ENCODE assay signal across 30 cellular contexts in the genomic region with DNA sequence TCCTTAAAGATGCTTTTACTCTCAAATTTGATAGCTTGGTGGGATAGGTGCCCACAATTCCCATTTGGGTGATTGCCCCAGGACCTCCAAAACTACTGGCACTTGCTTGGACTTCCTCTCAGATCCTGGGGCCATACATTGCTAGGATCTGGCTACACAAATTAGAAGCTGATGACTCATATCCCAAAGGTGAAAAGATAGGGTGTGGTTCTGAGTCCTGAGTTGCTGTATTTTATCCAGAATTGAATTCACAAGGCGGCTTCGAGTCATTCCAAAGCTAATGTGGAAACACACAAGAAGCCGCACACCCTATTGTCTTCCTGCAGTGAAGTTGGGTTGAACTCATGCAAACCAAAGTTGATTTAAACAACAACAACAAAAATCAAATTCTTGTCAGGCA. TPM values are rescaled to one million over a fixed set of nuclear protein-coding genes. Genes with fewer than 3 reads are reported as not detected.
DNase-seq lines count a peak whose midpoint lies in the region; ATAC-seq and TF ChIP-seq lines count a peak whose summit lies in the region.
"Had no signal": no experiment of that assay in that cellular context is flagged by ENCODE, and none has a peak within 500 bp of the region (broad histone marks: within the 10 kb centered on the region; RNA-seq: fewer than 3 reads in every experiment).

No MANE protein-coding gene starts in this region.

- in situ Hi-C loops in GM23248 (cut with MboI), result no loop called here

- H3K9me3 ChIP-seq in GM23248 (ENCODE audit: low read depth) (no peaks in the 10 kb centered on the region), RWPE2 (ENCODE audit: severe bottlenecking) (no peaks in the 10 kb centered on the region), esophagus (ENCODE audit: control insufficient read depth in 2 of 2, insufficient read depth in 1 of 2, low read depth in 1 of 2, low read length in 1 of 2) (no peaks in the 10 kb centered on the region)
- H3K9me3 ChIP-seq: body of pancreas, gastrocnemius medialis, Peyer's patch, prostate gland, sigmoid colon, thoracic aorta had no signal

- H3K27me3 Mint-ChIP-seq in nephron (ENCODE audit: low read depth), result no peaks in the 10 kb centered on the region
- peaks cover 10% of the 10 kb centered on the region for H3K27me3 Mint-ChIP-seq in activated CD4-positive, alpha-beta T cell treated with anti-CD3 and anti-CD28 coated beads, Interleukin-2, amount 10 ng/mL, durations not matched to agents 24 days and 14 days

- no peaks in the 10 kb centered on the region for H3K9me3 Mint-ChIP-seq in nephron
- no peaks in the 10 kb centered on the region for H3K9me3 Mint-ChIP-seq in activated CD4-positive, alpha-beta T cell treated with anti-CD3 and anti-CD28 coated beads, Interleukin-2, amount 10 ng/mL, durations not matched to agents 24 days and 14 days
- H3K9me3 Mint-ChIP-seq: T-helper 1 cell treated with Interleukin-12 subunit alpha and Interleukin-12 subunit beta and Interleukin-4 antibody, amounts not matched to agents 30 μg/mL and 1 μg/mL, for 36 hours had no signal

- H3K4me1 ChIP-seq in GM23248 (ENCODE audit: insufficient read depth) (peaks cover 57% of the 10 kb centered on the region), RWPE2 (ENCODE audit: insufficient read depth, poor library complexity, severe bottlenecking) (peaks cover 6% of the 10 kb centered on the region), esophagus (ENCODE audit: control insufficient read depth in 2 of 2, insufficient read depth in 2 of 2, low read length in 1 of 2) (no peaks in the 10 kb centered on the region)
- H3K4me1 ChIP-seq: body of pancreas had no signal

- no peak overlapping the region for H2AFZ ChIP-seq in GM23248
- H2AFZ ChIP-seq: hepatocyte had no signal

- H3K9ac ChIP-seq in GM23248, result peak overlapping the region; percentile 90

- H3K79me2 ChIP-seq in GM23248 (ENCODE audit: insufficient read depth), result no peaks in the 10 kb centered on the region
- H3K79me2 ChIP-seq: hepatocyte had no signal

- no peaks in the 10 kb centered on the region; the same call in 1 of the 2 replicates for H3K9me2 ChIP-seq in GM23248 (ENCODE audit: insufficient read depth)

- H3F3A ChIP-seq in GM23248 (ENCODE audit: insufficient read depth), result peaks cover 63% of the 10 kb centered on the region

- peak overlapping the region; percentile 99 for H3K27ac ChIP-seq in GM23248
- H3K27ac ChIP-seq in RWPE2 (ENCODE audit: poor library complexity, severe bottlenecking), result no peak overlapping the region
- peak overlapping the region; percentile 74 to 82 for H3K27ac ChIP-seq in esophagus (ENCODE audit: low read depth in 2 of 2, low read length in 1 of 2)
- H3K27ac ChIP-seq: body of pancreas, gastrocnemius medialis, hepatocyte, HL-60, Peyer's patch, prostate gland, sigmoid colon, thoracic aorta had no signal

- ATAC-seq in RWPE2 (ENCODE audit: low read depth), result peak; percentile 61
- ATAC-seq: body of pancreas, gastrocnemius medialis, left lobe of liver had no signal

- no peaks in the 10 kb centered on the region for H3K36me3 Mint-ChIP-seq in nephron (ENCODE audit: low read depth)
- H3K36me3 Mint-ChIP-seq in activated CD4-positive, alpha-beta T cell treated with anti-CD3 and anti-CD28 coated beads, Interleukin-2, amount 10 ng/mL, durations not matched to agents 24 days and 14 days (ENCODE audit: low read depth), result no peaks in the 10 kb centered on the region
- H3K36me3 Mint-ChIP-seq: CD14-positive monocyte had no signal

- peak; percentile 70 for DNase-seq in GM23248
- no peak for DNase-seq in RWPE2 (ENCODE audit: low spot score)
- no peak for DNase-seq in GM19240 (ENCODE audit: insufficient read length, low spot score)
- no peak for DNase-seq in activated CD4-positive, alpha-beta T cell treated with anti-CD3 and anti-CD28 coated beads, Interleukin-2, amount 10 ng/mL, durations not matched to agents 24 days and 14 days
- DNase-seq in ecto neural progenitor cell (ENCODE audit: low spot score), result no peak
- DNase-seq in OCI-M2 (lab: John Stamatoyannopoulos, UW; ENCODE audit: unreplicated experiment), result no peak
- DNase-seq: activated CD8-positive, alpha-beta memory T cell treated with anti-CD3 and anti-CD28 coated beads for 24 hours; activated effector memory CD4-positive, alpha-beta T cell treated with anti-CD3 and anti-CD28 coated beads, Interleukin-2, amount 50 U/mL, for 16 hours; activated T-cell treated with anti-CD3 and anti-CD28 coated beads, Interleukin-2, amount 50 U/mL, for 1 hour; body of pancreas; DND-41; gastrocnemius medialis; mesendoderm; NCI-H1092 treated with DMSO at 0.1 percent for 48 hours; NCI-H1930; NCI-H526; NK-92 treated with Interleukin-12 subunit alpha and Interleukin-12 subunit beta, amount 100 ng/mL, for 24 hours; Peyer's patch; sigmoid colon; stimulated activated CD4-positive, alpha-beta T cell treated with anti-CD3 and anti-CD28 coated beads, Interleukin-15, amount 100 ng/mL, for 24 hours; stimulated activated naive CD4-positive, alpha-beta T cell had no signal

- H3K4me3 ChIP-seq in GM23248, result peak overlapping the region; percentile 5; the same call in 1 of the 2 replicates
- no peak overlapping the region for H3K4me3 ChIP-seq in RWPE2 (ENCODE audit: severe bottlenecking)
- no peak overlapping the region for H3K4me3 ChIP-seq in esophagus (ENCODE audit: low read depth in 1 of 2, low read length in 2 of 2)
- H3K4me3 ChIP-seq: body of pancreas, gastrocnemius medialis, hepatocyte, Peyer's patch, prostate gland, sigmoid colon, thoracic aorta had no signal

- WGBS in GM23248 (ENCODE audit: low coverage in 1 of 2, low lambda C conversion rate in 2 of 2, missing lambda C conversion rate in 2 of 2), 2 experiments, result 12 to 13% methylated on average over 3 of the region's 3 CpGs
- 34 to 67% methylated on average over 3 of the region's 3 CpGs for WGBS in esophagus, 2 donors

- peak overlapping the region; percentile 52 to 93 (median 93) for H3K27ac Mint-ChIP-seq in nephron
- no peak overlapping the region for H3K27ac Mint-ChIP-seq in activated CD4-positive, alpha-beta T cell treated with anti-CD3 and anti-CD28 coated beads, Interleukin-2, amount 10 ng/mL, durations not matched to agents 24 days and 14 days
- H3K27ac Mint-ChIP-seq: CD14-positive monocyte; T-helper 1 cell treated with Interleukin-12 subunit alpha and Interleukin-12 subunit beta and Interleukin-4 antibody, amounts not matched to agents 30 μg/mL and 1 μg/mL, for 36 hours had no signal

- H3K4me2 ChIP-seq in GM23248 (ENCODE audit: unreplicated experiment), result peak overlapping the region; percentile 77
- H3K4me2 ChIP-seq: hepatocyte had no signal

- no peaks in the 10 kb centered on the region for H3K27me3 ChIP-seq in GM23248 (replicated peaks; ENCODE audit: insufficient read depth)
- no peaks in the 10 kb centered on the region for H3K27me3 ChIP-seq in RWPE2 (ENCODE audit: insufficient read depth, poor library complexity, severe bottlenecking)
- no peaks in the 10 kb centered on the region for H3K27me3 ChIP-seq in esophagus (ENCODE audit: control insufficient read depth in 1 of 2, insufficient read depth in 2 of 2, low read length in 2 of 2)
- H3K27me3 ChIP-seq: body of pancreas, gastrocnemius medialis, hepatocyte, Peyer's patch, sigmoid colon had no signal

- intact Hi-C loops in activated CD4-positive, alpha-beta T cell treated with anti-CD3 and anti-CD28 coated beads, Interleukin-2, amount 10 ng/mL, durations not matched to agents 24 days and 14 days (cut with micrococcal nuclease), result no loop called here

- H3K36me3 ChIP-seq in GM23248 (ENCODE audit: low read depth) (no peaks in the 10 kb centered on the region), RWPE2 (ENCODE audit: low read depth) (no peaks in the 10 kb centered on the region), esophagus (ENCODE audit: control insufficient read depth in 2 of 2, insufficient read depth in 2 of 2, low read length in 1 of 2) (no peaks in the 10 kb centered on the region)
- H3K36me3 ChIP-seq: gastrocnemius medialis, Peyer's patch, prostate gland, sigmoid colon, thoracic aorta had no signal

- peaks cover 34% of the 10 kb centered on the region for H3K4me1 Mint-ChIP-seq in nephron
- H3K4me1 Mint-ChIP-seq in activated CD4-positive, alpha-beta T cell treated with anti-CD3 and anti-CD28 coated beads, Interleukin-2, amount 10 ng/mL, durations not matched to agents 24 days and 14 days, result no peaks in the 10 kb centered on the region
- H3K4me1 Mint-ChIP-seq: CD14-positive monocyte had no signal

- no peak overlapping the region for H3K4me3 Mint-ChIP-seq in nephron
- no peak overlapping the region for H3K4me3 Mint-ChIP-seq in activated CD4-positive, alpha-beta T cell treated with anti-CD3 and anti-CD28 coated beads, Interleukin-2, amount 10 ng/mL, durations not matched to agents 24 days and 14 days
- H3K4me3 Mint-ChIP-seq: CD14-positive monocyte; T-helper 1 cell treated with Interleukin-12 subunit alpha and Interleukin-12 subunit beta and Interleukin-4 antibody, amounts not matched to agents 30 μg/mL and 1 μg/mL, for 36 hours had no signal

- H4K20me1 ChIP-seq in GM23248 (ENCODE audit: insufficient read depth), result no peaks in the 10 kb centered on the region

- TF ChIP-seq CTCF in RWPE2 (IDR thresholded peaks at IDR 0.05; ENCODE audit: poor library complexity, severe bottlenecking) (no peak), nephron (IDR thresholded peaks at IDR 0.05; ENCODE audit: unreplicated experiment in 3 of 3) (no peak)

RNA-seq across cellular contexts. Expression of gene DUT, which starts 53.4 kb away (rescaled TPM):
- 78.0 and 80.6 TPM in 2 replicates for total RNA-seq in GM23248 (2014; rRNA removed; shearing (Covaris generic))
- 149 and 156 TPM in 2 replicates for polyA plus RNA-seq in GM23248 (2016; fragmentation: Nextera tagmentation; extraction: Ambion mirVana)
- polyA plus RNA-seq in esophagus, result 10 to 100 TPM; 45.4 to 67.9 TPM
- 259 and 273 TPM in 2 replicates for total RNA-seq in activated CD4-positive, alpha-beta T cell treated with anti-CD3 and anti-CD28 coated beads, Interleukin-2, amount 10 ng/mL, durations not matched to agents 24 days and 14 days
